ENCODE assay signal across 8 cellular contexts in genomic region chr18:12376718-12377555, GRCh38. TPM values are rescaled to one million over a fixed set of nuclear protein-coding genes. Genes with fewer than 3 reads are reported as not detected.
DNase-seq lines count a peak whose midpoint lies in the region; ATAC-seq and TF ChIP-seq lines count a peak whose summit lies in the region.

AFG3L2 (minus strand) TSS chr18:12377227; CDS start chr18:12377082, 145 bp downstream.

- no peaks in the 10 kb centered on the region for H3K27me3 ChIP-seq in BJ (ENCODE audit: control insufficient read depth, insufficient read depth, low read length)

- DNase-seq in BJ (ENCODE audit: low read depth) (peak; percentile 90), NCI-H524 treated with DMSO at 0.1 percent for 48 hours (lab: John Stamatoyannopoulos, UW) (peak; percentile 92), choroid plexus epithelial cell (ENCODE audit: low read depth) (peak; percentile 51), kidney tubule cell (ENCODE audit: low spot score) (peak; percentile 99)
- DNase-seq in activated CD4-positive, alpha-beta T cell treated with anti-CD3 and anti-CD28 coated beads for 4 hours, result peak; percentile 100
- DNase-seq in stimulated activated CD4-positive, alpha-beta T cell treated with anti-CD3 and anti-CD28 coated beads, Interleukin-1b, Interleukin-23, amount 100 ng/mL, for 1 hour (ENCODE audit: low read depth in 2 of 2), result peak; percentile 100

- no peak for TF ChIP-seq CTCF in BJ (IDR thresholded peaks at IDR 0.05; ENCODE audit: insufficient read depth, low read depth, low read length)
- TF ChIP-seq CTCF in choroid plexus epithelial cell (conservative IDR thresholded peaks at IDR 0.05; ENCODE audit: low read depth, low read length), result no peak

- CTCF ChIA-PET in BJ (lab: Yijun Ruan, JAX), result interaction anchor here (0.5 to 1.6 kb wide), 5 partner anchors 15 to 699 kb away, joined by 3 to 5 read pairs (median 3); no protein-coding TSS in a partner anchor

- ATAC-seq in GM19324 (IDR thresholded peaks at IDR 0.05; ENCODE audit: low FRiP score, unreplicated experiment) (peak; percentile 92), HG03460 (IDR thresholded peaks at IDR 0.05; ENCODE audit: unreplicated experiment) (peak; percentile 85)

- H3K36me3 ChIP-seq in BJ (ENCODE audit: control insufficient read depth, insufficient read depth, low read length), result no peaks in the 10 kb centered on the region

- H3K4me3 ChIP-seq in BJ (ENCODE audit: low read depth, low read length), result peak within 1 kb of the TSS; percentile 79
- peak within 1 kb of the TSS; percentile 70 for H3K4me3 ChIP-seq in choroid plexus epithelial cell (ENCODE audit: low read depth, low read length)

- POLR2A ChIA-PET in BJ (lab: Charles Lee), result interaction anchor here (0.6 to 1.3 kb wide), 5 partner anchors 17 to 319 kb away, joined by 3 to 14 read pairs (median 5); no protein-coding TSS in a partner anchor

RNA-seq across cellular contexts. Expression of gene AFG3L2, which starts in this region (rescaled TPM):
- 25.5 and 31.2 TPM in 2 replicates for polyA plus RNA-seq in BJ (2011; rRNA removed)
- 16.5 and 18.5 TPM in 2 replicates for polyA minus RNA-seq in BJ (2011; rRNA and poly(A)+ RNA removed)

Comparison
In these comparisons a context has a peak if more than half of its experiments do, and no peak if none do; other contexts are left out.
1. Peak in every context shown above with its lines: DNase-seq, ATAC-seq and H3K4me3 ChIP-seq.